In genomic region chr4:37478151-37478550, GRCh38 we compare ENCODE assay signal across 22 cellular contexts.
"Had no signal": no experiment of that assay in that cellular context is flagged by ENCODE, and none has a peak within 500 bp of the region (broad histone marks: within the 10 kb centered on the region; RNA-seq: fewer than 3 reads in every experiment).

No MANE protein-coding gene starts in this region.

- ATAC-seq: K562 had no signal

- H3K27ac ChIP-seq: KMS-11, SJSA1, SK-N-MC had no signal

- H3K9me3 ChIP-seq: SJSA1 had no signal

- H3K36me3 Mint-ChIP-seq: IgD-negative memory B cell had no signal

- H3K4me3 ChIP-seq: K562, SJSA1, SK-N-MC had no signal

- H3K4me1 ChIP-seq: SJSA1 had no signal

- H3K27me3 ChIP-seq: SJSA1 had no signal

- DNase-seq: Kasumi-1, MV-4-11, NCI-H1048, NCI-H1105, NCI-H1417, NCI-H1436 treated with DMSO at 0.1 percent for 48 hours, NCI-H1694, NCI-H187 treated with DMSO at 0.1 percent for 48 hours, NCI-H2029 treated with DMSO at 0.1 percent for 48 hours, NCI-H2227 treated with DMSO at 0.1 percent for 48 hours, NCI-H524, NCI-H526 treated with DMSO at 0.1 percent for 48 hours, NCI-H748 treated with DMSO at 0.1 percent for 48 hours, Right ventricle myocardium superior, RPMI8226, SIG-M5 had no signal

- FAIRE-seq: K562, RCC 7860 had no signal

- H3K36me3 ChIP-seq: SJSA1 had no signal

- H3K4me3 Mint-ChIP-seq: IgD-negative memory B cell had no signal
